Comparison of ENCODE assay signal across 13 cellular contexts in genomic region chr3:172356427-172356826, GRCh38.
"Had no signal": no experiment of that assay in that cellular context is flagged by ENCODE, and none has a peak within 500 bp of the region (broad histone marks: within the 10 kb centered on the region; RNA-seq: fewer than 3 reads in every experiment).

No MANE protein-coding gene starts in this region.

- H3K27ac Mint-ChIP-seq: activated naive CD4-positive, alpha-beta T cell treated with anti-CD3 and anti-CD28 coated beads, Interleukin-2, amount 10 ng/mL, durations not matched to agents 7 days and 5 days; effector memory CD8-positive, alpha-beta T cell; progenitor cell of endocrine pancreas; T-helper 1 cell treated with Interleukin-12 subunit alpha and Interleukin-12 subunit beta and Interleukin-4 antibody, amounts not matched to agents 30 μg/mL and 1 μg/mL, for 36 hours had no signal

- H3K4me3 Mint-ChIP-seq: activated naive CD4-positive, alpha-beta T cell treated with anti-CD3 and anti-CD28 coated beads, Interleukin-2, amount 10 ng/mL, durations not matched to agents 7 days and 5 days; effector memory CD8-positive, alpha-beta T cell; T-helper 1 cell treated with Interleukin-12 subunit alpha and Interleukin-12 subunit beta and Interleukin-4 antibody, amounts not matched to agents 30 μg/mL and 1 μg/mL, for 36 hours had no signal

- H3K36me3 Mint-ChIP-seq: activated naive CD4-positive, alpha-beta T cell treated with anti-CD3 and anti-CD28 coated beads, Interleukin-2, amount 10 ng/mL, durations not matched to agents 7 days and 5 days had no signal

- H3K9me3 ChIP-seq: thoracic aorta had no signal

- DNase-seq: activated CD4-positive, alpha-beta T cell treated with anti-CD3 and anti-CD28 coated beads, Interleukin-2, amount 50 U/mL, for 1 hour; activated CD8-positive, alpha-beta memory T cell treated with anti-CD3 and anti-CD28 coated beads for 24 hours; activated CD8-positive, alpha-beta memory T cell treated with anti-CD3 and anti-CD28 coated beads, Interleukin-2, amount 50 U/mL, for 48 hours; activated effector memory CD4-positive, alpha-beta T cell treated with Interleukin-2 at 50 U/mL for 16 hours; activated naive CD4-positive, alpha-beta T cell treated with anti-CD3 and anti-CD28 coated beads, Interleukin-2, amount 10 ng/mL, durations not matched to agents 7 days and 5 days; activated T-cell treated with anti-CD3 and anti-CD28 coated beads, Interleukin-2, amount 50 U/mL, for 48 hours; effector memory CD8-positive, alpha-beta T cell; occipital lobe; stimulated activated CD4-positive, alpha-beta T cell treated with anti-CD3 and anti-CD28 coated beads, Interleukin-4, amount 100 ng/mL, for 1 hour had no signal

- H3K27me3 Mint-ChIP-seq: activated naive CD4-positive, alpha-beta T cell treated with anti-CD3 and anti-CD28 coated beads, Interleukin-2, amount 10 ng/mL, durations not matched to agents 7 days and 5 days; effector memory CD8-positive, alpha-beta T cell; progenitor cell of endocrine pancreas had no signal

- ATAC-seq: effector memory CD8-positive, alpha-beta T cell had no signal

- H3K9me3 Mint-ChIP-seq: activated naive CD4-positive, alpha-beta T cell treated with anti-CD3 and anti-CD28 coated beads, Interleukin-2, amount 10 ng/mL, durations not matched to agents 7 days and 5 days; effector memory CD8-positive, alpha-beta T cell; T-helper 1 cell treated with Interleukin-12 subunit alpha and Interleukin-12 subunit beta and Interleukin-4 antibody, amounts not matched to agents 30 μg/mL and 1 μg/mL, for 36 hours had no signal

- H3K4me3 ChIP-seq: skin epidermis, thoracic aorta had no signal

- H3K4me1 Mint-ChIP-seq: activated naive CD4-positive, alpha-beta T cell treated with anti-CD3 and anti-CD28 coated beads, Interleukin-2, amount 10 ng/mL, durations not matched to agents 7 days and 5 days had no signal
